ENCODE assay signal across 8 cellular contexts in genomic region chr12:82357845-82358199, GRCh38. TPM values are rescaled to one million over a fixed set of nuclear protein-coding genes. Genes with fewer than 3 reads are reported as not detected.
DNase-seq lines count a peak whose midpoint lies in the region; ATAC-seq, FAIRE-seq and TF ChIP-seq lines count a peak whose summit lies in the region.

No MANE protein-coding gene starts in this region.

- H3K27ac ChIP-seq in H1 (ENCODE audit: low read depth, low read length): peak overlapping the region; percentile 98

- no peak for TF ChIP-seq RAD21 in H1 (IDR thresholded peaks at IDR 0.05 in 1 of 2, conservative IDR thresholded peaks at IDR 0.05 in 1 of 2; ENCODE audit: low read depth in 2 of 2, low read length in 2 of 2)

- no peak overlapping the region for H4K91ac ChIP-seq in H1 (replicated peaks; ENCODE audit: insufficient read length, low read length)

- H2AFZ ChIP-seq in H1 (ENCODE audit: low read length): 0 out of 2 replicates have a peak overlapping the region, but pooled peaks have one; percentile 84

- H3K79me2 ChIP-seq in H1 (ENCODE audit: control insufficient read depth in 1 of 2, insufficient read depth in 2 of 2, low read length in 2 of 2): peaks cover 3 to 61% of the 10 kb centered on the region in 2 experiments; a peak in 3 of 4 replicates

- H3K9me3 ChIP-seq in NT2/D1 (ENCODE audit: insufficient read depth, low read length) (peaks cover 28% of the 10 kb centered on the region; the same call in 1 of the 2 replicates), H1 (ENCODE audit: insufficient read depth in 2 of 2, low read depth in 1 of 2, low read length in 1 of 2) (no peaks in the 10 kb centered on the region; a peak in 1 of 4 replicates)

- H2BK120ac ChIP-seq in H1 (replicated peaks; ENCODE audit: low read depth, low read length): no peak overlapping the region

- POLR2A ChIA-PET in H1 (lab: Charles Lee; ENCODE audit: partially characterized antibody): interaction anchor here (0.7 to 2.4 kb wide), 14 partner anchors 9 to 328 kb away, joined by 3 to 19 read pairs (median 4); no protein-coding TSS in a partner anchor

- peak overlapping the region; percentile 84; the same call in 1 of the 2 replicates for H2BK12ac ChIP-seq in H1 (ENCODE audit: low read depth, low read length)

- peak; percentile 9 for DNase-seq in CMK (ENCODE audit: low read depth)
- no peak for DNase-seq in NT2/D1 (ENCODE audit: low read depth, low spot score)
- DNase-seq in H1 (ENCODE audit: low read depth in 1 of 2, low spot score in 2 of 2): no peak
- no peak for DNase-seq in omental fat pad (ENCODE audit: low spot score)
- DNase-seq in GM19240 (ENCODE audit: insufficient read length, low spot score): no peak
- no peak for DNase-seq in NCI-H1930 (lab: John Stamatoyannopoulos, UW)
- DNase-seq in NCI-H2227 (lab: John Stamatoyannopoulos, UW; ENCODE audit: unreplicated experiment): no peak

- H2BK20ac ChIP-seq in H1 (ENCODE audit: low read length): no peak overlapping the region

- H3K9ac ChIP-seq in NT2/D1 (ENCODE audit: insufficient read length, low read depth) (peak overlapping the region; percentile 84), H1 (replicated peaks in 1 of 4; ENCODE audit: extremely low read depth in 1 of 4, low read depth in 3 of 4, low read length in 3 of 4) (peak overlapping the region; percentile 93 to 100 (median 98))

- H3K14ac ChIP-seq in H1 (ENCODE audit: insufficient read length): no peak overlapping the region

- H4K8ac ChIP-seq in H1 (ENCODE audit: extremely low read depth, insufficient read depth, low read length): peak overlapping the region; percentile 100

- H3K18ac ChIP-seq in H1 (ENCODE audit: extremely low read depth, low read length): peak overlapping the region; percentile 65; the same call in 1 of the 2 replicates

- H4K20me1 ChIP-seq in H1 (replicated peaks in 1 of 2; ENCODE audit: control insufficient read depth in 1 of 2, insufficient read depth in 2 of 2, low read length in 2 of 2): no peaks in the 10 kb centered on the region

- TF ChIP-seq CTCF in H1 (IDR thresholded peaks at IDR 0.05; ENCODE audit: control extremely low read depth in 1 of 3, insufficient read depth in 1 of 3, low read depth in 1 of 3, low read length in 3 of 3): no peak
- TF ChIP-seq CTCF in omental fat pad (IDR thresholded peaks at IDR 0.05): no peak

- no peak overlapping the region; the same call in 1 of the 2 replicates for H2AK5ac ChIP-seq in H1 (ENCODE audit: low read depth, low read length)

- ATAC-seq in omental fat pad (ENCODE audit: low FRiP score): peak; percentile 2
- ATAC-seq in HG03460 (IDR thresholded peaks at IDR 0.05; ENCODE audit: unreplicated experiment): no peak

- peak overlapping the region; percentile 40 to 67 for H3K4me2 ChIP-seq in H1 (ENCODE audit: insufficient read depth in 1 of 2, low read depth in 2 of 2, low read length in 2 of 2)

- H2BK15ac ChIP-seq in H1 (ENCODE audit: low read length): no peak overlapping the region

- H2BK5ac ChIP-seq in H1 (ENCODE audit: low read depth, low read length): peak overlapping the region; percentile 98

- H4K5ac ChIP-seq in H1 (ENCODE audit: insufficient read length, low read depth, low read length): no peak overlapping the region

- 3% methylated on average over 10 of the region's 10 CpGs; no CpG with 5 or more reads in 1 of the 2 experiments for WGBS in H1 (ENCODE audit: extremely low coverage in 1 of 2, insufficient coverage in 1 of 2, insufficient read length in 1 of 2, insufficient replicate concordance in 2 of 2, low coverage in 1 of 2, low lambda C conversion rate in 2 of 2, missing lambda C conversion rate in 1 of 2), 2 experiments

- no peak for TF ChIP-seq POLR2A in H1 (IDR thresholded peaks at IDR 0.05; ENCODE audit: control extremely low read depth in 1 of 2, low read depth in 2 of 2, low read length in 2 of 2)

- H3K4ac ChIP-seq in H1 (replicated peaks; ENCODE audit: insufficient read length, low read depth, low read length): peak overlapping the region; percentile 65

- H3K79me1 ChIP-seq in H1 (ENCODE audit: low read depth, low read length): no peaks in the 10 kb centered on the region

- H3K4me1 ChIP-seq in NT2/D1 (ENCODE audit: insufficient read depth, insufficient read length) (no peaks in the 10 kb centered on the region), H1 (replicated peaks in 1 of 4; ENCODE audit: control insufficient read depth in 3 of 4, insufficient read depth in 4 of 4, low read length in 3 of 4) (peaks cover 0 to 4% (median under 1%) of the 10 kb centered on the region in 4 experiments; a peak in 1 of 7 replicates)

- H3K4me3 ChIP-seq in NT2/D1 (ENCODE audit: insufficient read length, low read depth): peak overlapping the region; percentile 91
- peak overlapping the region; percentile 80 to 100 (median 98) for H3K4me3 ChIP-seq in H1 (ENCODE audit: extremely low read depth in 1 of 4, insufficient read depth in 2 of 4, low read depth in 3 of 4, low read length in 4 of 4)

- H3K36me3 ChIP-seq in NT2/D1 (ENCODE audit: insufficient read depth, insufficient read length, low read length) (peaks cover 51% of the 10 kb centered on the region), H1 (ENCODE audit: control insufficient read depth in 2 of 4, insufficient read depth in 4 of 4, low read length in 3 of 4) (peaks cover 10 to 34% (median 19%) of the 10 kb centered on the region in 4 experiments; a peak in 5 of 8 replicates)

- H3K56ac ChIP-seq in H1 (replicated peaks; ENCODE audit: insufficient read length, low read depth, low read length): peak overlapping the region; percentile 62

- no peak overlapping the region for H3K23ac ChIP-seq in H1 (ENCODE audit: insufficient read length)

- CTCF ChIA-PET in H1 (lab: Charles Lee; ENCODE audit: partially characterized antibody): interaction anchor here (0.6 to 3.6 kb wide), 28 partner anchors 8 to 746 kb away, joined by 3 to 18 read pairs (median 4); no protein-coding TSS in a partner anchor

- FAIRE-seq in H1 (lab: Jason Lieb, UNC): no peak

- H3K23me2 ChIP-seq in H1 (ENCODE audit: low read depth, low read length): peaks cover 3% of the 10 kb centered on the region

- TF ChIP-seq EP300 in H1 (IDR thresholded peaks at IDR 0.05; ENCODE audit: borderline replicate concordance in 1 of 2, low read depth in 2 of 2, low read length in 2 of 2): no peak

- H3K27me3 ChIP-seq in NT2/D1 (ENCODE audit: insufficient read depth, insufficient read length) (no peaks in the 10 kb centered on the region), H1 (replicated peaks in 1 of 4; ENCODE audit: control insufficient read depth in 3 of 4, extremely low read depth in 1 of 4, insufficient read depth in 3 of 4, low read length in 3 of 4) (no peaks in the 10 kb centered on the region)

TF ChIP-seq in H1, 55 proteins besides CTCF, POLR2A, EP300 and RAD21:
- TF ChIP-seq BACH1 (IDR thresholded peaks at IDR 0.05; ENCODE audit: low read length) (no peak), SP4 (IDR thresholded peaks at IDR 0.05; ENCODE audit: low read length) (no peak), SP2 (IDR thresholded peaks at IDR 0.05; ENCODE audit: low read length) (0 out of 2 replicates have a peak, but pooled peaks have one; percentile 4), JUN (IDR thresholded peaks at IDR 0.05; ENCODE audit: low read depth, low read length) (no peak), POLR2AphosphoS5 (IDR thresholded peaks at IDR 0.05; ENCODE audit: low read depth, low read length) (no peak), JUND (IDR thresholded peaks at IDR 0.05; ENCODE audit: low read length) (no peak), CHD1 (IDR thresholded peaks at IDR 0.05; ENCODE audit: low read depth, low read length) (0 out of 2 replicates have a peak, but pooled peaks have one; percentile 59)
TF ChIP-seq in H1: peak in this region for 2.

RNA-seq across cellular contexts. Expression of gene CCDC59, which starts 0.4 kb away (rescaled TPM):
- 54.0 and 59.1 TPM in 2 replicates for total RNA-seq in H1 (2021; fragmentation: NEBNext Ultra II Directional; extraction: Animal tissue kit (Norgen Biotek cat#: 25700))
- polyA plus RNA-seq in H1 (2011; rRNA removed): 8.6 and 11.6 TPM in 2 replicates
- polyA plus RNA-seq in H1 (2011; cell fraction: cytosol; rRNA removed): 30.9 TPM
- polyA plus RNA-seq in H1 (2011; cell fraction: nucleus; rRNA removed): 7.4 TPM
- polyA plus RNA-seq in H1 (2012, experiment 1 of 2): 33.4 to 52.3 TPM (median 38.9 TPM) in 4 replicates
- 4.0 TPM for polyA plus RNA-seq in H1 (2012, experiment 2 of 2)
- polyA plus RNA-seq in H1 (2013, experiment 1 of 2): 115 TPM
- polyA plus RNA-seq in H1 (2013, experiment 2 of 2): 110 TPM
- 5.2 and 6.6 TPM in 2 replicates for polyA minus RNA-seq in H1 (2011; rRNA and poly(A)+ RNA removed)
- polyA minus RNA-seq in H1 (2011; cell fraction: cytosol; rRNA and poly(A)+ RNA removed): 9.2 TPM
- polyA minus RNA-seq in H1 (2011; cell fraction: nucleus; rRNA and poly(A)+ RNA removed): 30.6 TPM
- 10 to 100 TPM; 55.2 to 76.6 (median 73.2) TPM for total RNA-seq in omental fat pad

RNA-seq across cellular contexts. Expression of gene METTL25, which starts 0.5 kb away (rescaled TPM):
- 8.3 and 10.8 TPM in 2 replicates for total RNA-seq in H1 (2021; fragmentation: NEBNext Ultra II Directional; extraction: Animal tissue kit (Norgen Biotek cat#: 25700))
- polyA plus RNA-seq in H1 (2011; rRNA removed): 2.1 and 2.4 TPM in 2 replicates
- polyA plus RNA-seq in H1 (2011; cell fraction: cytosol; rRNA removed): 5.1 TPM
- 8.2 TPM for polyA plus RNA-seq in H1 (2011; cell fraction: nucleus; rRNA removed)
- 5.3 to 8.7 TPM (median 6.4 TPM) in 4 replicates for polyA plus RNA-seq in H1 (2012, experiment 1 of 2)
- polyA plus RNA-seq in H1 (2012, experiment 2 of 2): 1.2 TPM
- 6.5 TPM for polyA plus RNA-seq in H1 (2013, experiment 1 of 2)
- polyA plus RNA-seq in H1 (2013, experiment 2 of 2): 5.4 TPM
- polyA minus RNA-seq in H1 (2011; rRNA and poly(A)+ RNA removed): 8.6 and 9.4 TPM in 2 replicates
- 5.9 TPM for polyA minus RNA-seq in H1 (2011; cell fraction: cytosol; rRNA and poly(A)+ RNA removed)
- polyA minus RNA-seq in H1 (2011; cell fraction: nucleus; rRNA and poly(A)+ RNA removed): 22.9 TPM
- 10 to 100 TPM; 10.2 to 20.0 (median 14.4) TPM for total RNA-seq in omental fat pad
